In the genomic region with DNA sequence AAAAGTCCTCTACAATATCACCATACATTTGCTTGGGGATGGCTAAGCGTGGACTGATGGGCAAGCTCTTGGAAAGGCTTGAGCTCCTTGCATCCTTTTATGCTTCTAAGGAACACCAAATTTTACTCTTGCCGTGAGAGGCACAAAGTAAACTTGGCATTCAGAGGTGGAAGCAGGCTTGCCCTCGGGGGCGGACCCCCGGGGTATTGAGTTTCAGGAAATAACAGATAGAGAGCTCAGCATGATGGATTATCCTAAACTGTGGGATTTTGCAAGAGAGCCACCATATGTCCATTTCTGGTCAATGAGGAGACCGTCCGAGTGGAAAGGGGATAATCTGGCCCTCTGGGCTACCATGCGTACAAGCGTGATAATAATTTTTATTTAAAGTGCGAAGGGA, we compare ENCODE assay signal across 16 cellular contexts. TPM values are rescaled to one million over a fixed set of nuclear protein-coding genes. Genes with fewer than 3 reads are reported as not detected.
"Had no signal": no experiment of that assay in that cellular context is flagged by ENCODE, and none has a peak within 500 bp of the region (broad histone marks: within the 10 kb centered on the region; RNA-seq: fewer than 3 reads in every experiment).

No MANE protein-coding gene starts in this region.

- H3K4me1 Mint-ChIP-seq: brain had no signal

- H3K9me3 Mint-ChIP-seq: dendritic cell treated with granulocyte-macrophage colony-stimulating factor and Interleukin-4, amounts not matched to agents 40 ng/mL and 50 ng/mL, for 4 days had no signal

- ATAC-seq: activated CD8-positive, alpha-beta T cell treated with anti-CD3 and anti-CD28 coated beads for 36 hours; esophagus mucosa had no signal

- H3K27ac Mint-ChIP-seq: activated naive CD4-positive, alpha-beta T cell treated with anti-CD3 and anti-CD28 coated beads, Interleukin-2, amount 50 U/mL, for 24 hours; brain; dendritic cell treated with granulocyte-macrophage colony-stimulating factor and Interleukin-4, amounts not matched to agents 40 ng/mL and 50 ng/mL, for 4 days had no signal

- DNase-seq: activated CD4-positive, alpha-beta T cell treated with anti-CD3 and anti-CD28 coated beads for 1 hour; activated CD8-positive, alpha-beta memory T cell treated with anti-CD3 and anti-CD28 coated beads, Interleukin-2, amount 50 U/mL, for 48 hours; activated CD8-positive, alpha-beta T cell treated with anti-CD3 and anti-CD28 coated beads for 36 hours; amygdala; cerebellar nuclear complex; islet precursor cell; left ventricle myocardium inferior; posterior cingulate gyrus; SIG-M5; stimulated activated CD4-positive, alpha-beta T cell treated with anti-CD3 and anti-CD28 coated beads, Interleukin-15, amount 100 ng/mL, for 24 hours; transverse colon had no signal

- H3K4me3 Mint-ChIP-seq: activated CD8-positive, alpha-beta T cell treated with anti-CD3 and anti-CD28 coated beads for 36 hours; activated naive CD4-positive, alpha-beta T cell treated with anti-CD3 and anti-CD28 coated beads, Interleukin-2, amount 50 U/mL, for 24 hours; brain; dendritic cell treated with granulocyte-macrophage colony-stimulating factor and Interleukin-4, amounts not matched to agents 40 ng/mL and 50 ng/mL, for 4 days had no signal

- H3K27me3 Mint-ChIP-seq: activated CD8-positive, alpha-beta T cell treated with anti-CD3 and anti-CD28 coated beads for 36 hours; activated naive CD4-positive, alpha-beta T cell treated with anti-CD3 and anti-CD28 coated beads, Interleukin-2, amount 50 U/mL, for 24 hours; brain; dendritic cell treated with granulocyte-macrophage colony-stimulating factor and Interleukin-4, amounts not matched to agents 40 ng/mL and 50 ng/mL, for 4 days had no signal

RNA-seq across cellular contexts. Expression of a gene that starts 52.8 kb away (rescaled TPM):
- total RNA-seq: fibroblast of villous mesenchyme had no signal
